Comparison of ENCODE assay signal across 19 cellular contexts in the genomic region with DNA sequence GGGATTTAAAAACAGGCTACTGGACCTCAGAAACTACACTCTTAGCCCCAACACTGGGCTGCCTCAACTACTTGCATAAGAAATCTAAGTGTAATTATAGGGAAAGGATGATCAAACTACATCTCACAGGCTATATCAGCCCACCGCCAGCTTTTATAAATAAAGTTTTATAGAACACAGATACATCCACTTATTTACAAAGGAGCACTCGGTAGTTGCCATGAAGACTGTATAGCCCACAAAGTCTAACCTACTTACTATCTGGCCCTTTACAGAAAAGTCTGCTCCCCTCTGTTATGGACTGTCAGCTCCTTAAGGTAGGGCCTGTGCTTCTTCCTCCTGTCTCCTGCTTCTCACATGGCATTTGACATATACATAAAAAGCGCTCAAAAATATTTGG. TPM values are rescaled to one million over a fixed set of nuclear protein-coding genes. Genes with fewer than 3 reads are reported as not detected.
DNase-seq lines count a peak whose midpoint lies in the region; ATAC-seq, FAIRE-seq and TF ChIP-seq lines count a peak whose summit lies in the region.
"Had no signal": no experiment of that assay in that cellular context is flagged by ENCODE, and none has a peak within 500 bp of the region (broad histone marks: within the 10 kb centered on the region; RNA-seq: fewer than 3 reads in every experiment).

No MANE protein-coding gene starts in this region.

- no peak for TF ChIP-seq EP300 in K562 (IDR thresholded peaks at IDR 0.05; ENCODE audit: low read length)

- H3K9me2 ChIP-seq in DOHH2 (replicated peaks; ENCODE audit: control insufficient read depth, low read length) (no peaks in the 10 kb centered on the region), OCI-LY7 (ENCODE audit: insufficient read depth, low read length) (no peaks in the 10 kb centered on the region)

- no peaks in the 10 kb centered on the region for H3K27me3 ChIP-seq in DOHH2 (ENCODE audit: control insufficient read depth, low read length)
- H3K27me3 ChIP-seq in K562 (ENCODE audit: control insufficient read depth in 2 of 2, insufficient read depth in 2 of 2, low read length in 2 of 2): peaks cover 0 to 19% of the 10 kb centered on the region in 2 experiments; a peak in 3 of 5 replicates
- H3K27me3 ChIP-seq: BLaER1 treated with 17β-estradiol and CSF1 and Interleukin-3, amounts not matched to agents 10 nM and 100 nM; SJCRH30 had no signal

- no peaks in the 10 kb centered on the region for H3K27me3 Mint-ChIP-seq in stimulated activated memory B cell treated with anti-CD40 and anti-IgM and Interleukin-4, amounts not matched to agents 10 μg/mL and 1 μg/mL and 100 μg/mL, for 72 hours

- H3K4me1 Mint-ChIP-seq in stimulated activated memory B cell treated with anti-CD40 and anti-IgM and Interleukin-4, amounts not matched to agents 10 μg/mL and 1 μg/mL and 100 μg/mL, for 72 hours: peaks cover 99% of the 10 kb centered on the region

- H3K4me1 ChIP-seq in DOHH2 (ENCODE audit: control insufficient read depth, low read length) (peaks cover 100% of the 10 kb centered on the region), OCI-LY7 (ENCODE audit: insufficient read depth, low read length, poor library complexity, severe bottlenecking) (peaks cover 100% of the 10 kb centered on the region), K562 (replicated peaks in 1 of 2; ENCODE audit: control insufficient read depth in 2 of 2, insufficient read depth in 2 of 2, low read length in 2 of 2) (no peaks in the 10 kb centered on the region)

- no peak for FAIRE-seq in K562 (lab: Jason Lieb, UNC)
- FAIRE-seq: D721Med, HTR-8/SVneo had no signal

- in situ Hi-C loops in K562 (cut with MboI): no loop called here

- ATAC-seq in K562 (no peak), HG03432 (IDR thresholded peaks at IDR 0.05; ENCODE audit: unreplicated experiment) (no peak)
- ATAC-seq in stimulated activated memory B cell treated with anti-CD40 and anti-IgM and Interleukin-4, amounts not matched to agents 10 μg/mL and 1 μg/mL and 100 μg/mL, for 72 hours: no peak
- no peak for ATAC-seq in stimulated activated naive CD8-positive, alpha-beta T cell treated with anti-CD3 and anti-CD28 coated beads, Interleukin-15, Interleukin-2, amounts not matched to agents 100 U/mL and 50 U/mL, for 24 hours
- ATAC-seq: CD8-positive, alpha-beta T cell had no signal

- no peaks in the 10 kb centered on the region for H3K9me3 Mint-ChIP-seq in stimulated activated memory B cell treated with anti-CD40 and anti-IgM and Interleukin-4, amounts not matched to agents 10 μg/mL and 1 μg/mL and 100 μg/mL, for 72 hours
- H3K9me3 Mint-ChIP-seq: CD8-positive, alpha-beta T cell; HFFc6 had no signal

- DNase-seq in OCI-LY7 (ENCODE audit: low spot score) (peak; percentile 51), K562 (ENCODE audit: extremely low read depth in 1 of 4, low spot score in 3 of 4) (no peak), foreskin fibroblast (no peak)
- DNase-seq in stimulated activated naive CD8-positive, alpha-beta T cell treated with anti-CD3 and anti-CD28 coated beads, Interleukin-15, Interleukin-2, amounts not matched to agents 100 U/mL and 50 U/mL, for 24 hours: no peak
- DNase-seq: CD8-positive, alpha-beta T cell; H7; HFFc6; NCI-H1105; NCI-H1694; NCI-H2081 treated with DMSO at 0.1 percent for 48 hours; NCI-H446 treated with DMSO at 0.1 percent for 48 hours; SJCRH30 had no signal

- no peak overlapping the region for H2AFZ ChIP-seq in OCI-LY7 (ENCODE audit: low read length)
- H2AFZ ChIP-seq in K562 (ENCODE audit: low read depth, low read length): no peak overlapping the region

- BruUV-seq in OCI-LY7 (replicated peaks; lab: Mats Ljungman, UMichigan) (no TSS peak), K562 (replicated peaks; lab: Mats Ljungman, UMichigan) (no TSS peak)

- H3K9ac ChIP-seq in K562 (ENCODE audit: insufficient read depth in 1 of 2, low read depth in 2 of 2, low read length in 2 of 2): no peak overlapping the region
- H3K9ac ChIP-seq: BLaER1 treated with 17β-estradiol and CSF1 and Interleukin-3, amounts not matched to agents 10 nM and 100 nM had no signal

- POLR2A ChIA-PET in OCI-LY7 (lab: Charles Lee) (interaction anchor here (0.6 to 6.7 kb wide), 19 partner anchors 10 to 440 kb away, joined by 3 to 76 read pairs (median 10); a partner anchor contains a TSS), K562 (lab: Yijun Ruan, JAX) (no interaction called here)

- H3K4me3 Mint-ChIP-seq in stimulated activated memory B cell treated with anti-CD40 and anti-IgM and Interleukin-4, amounts not matched to agents 10 μg/mL and 1 μg/mL and 100 μg/mL, for 72 hours: peak overlapping the region; percentile 74
- H3K4me3 Mint-ChIP-seq: CD8-positive, alpha-beta T cell; HFFc6 had no signal

- CTCF ChIA-PET in OCI-LY7 (lab: Charles Lee; ENCODE audit: unreplicated experiment): interaction anchor here (1.4 kb wide), 1 partner anchor 21 kb away, joined by 3 read pairs; no protein-coding TSS in a partner anchor
- CTCF ChIA-PET in K562 (lab: Yijun Ruan, JAX; ENCODE audit: low intra/inter-chr PET ratio): no interaction called here

- H3K27ac Mint-ChIP-seq in stimulated activated memory B cell treated with anti-CD40 and anti-IgM and Interleukin-4, amounts not matched to agents 10 μg/mL and 1 μg/mL and 100 μg/mL, for 72 hours: peak overlapping the region; percentile 87
- H3K27ac Mint-ChIP-seq: CD8-positive, alpha-beta T cell; HFFc6 had no signal

- H3F3A ChIP-seq in DOHH2 (ENCODE audit: control insufficient read depth, insufficient read depth): peaks cover 43% of the 10 kb centered on the region

- H3K4me2 ChIP-seq in DOHH2 (ENCODE audit: low read length) (peak overlapping the region; percentile 99), OCI-LY7 (ENCODE audit: low read length) (peak overlapping the region; percentile 98), K562 (ENCODE audit: insufficient read depth, low read length) (no peak overlapping the region)

- H4K20me1 ChIP-seq in DOHH2 (ENCODE audit: control insufficient read depth, insufficient read depth, low read depth, low read length) (no peaks in the 10 kb centered on the region), OCI-LY7 (ENCODE audit: insufficient read depth, low read length) (no peaks in the 10 kb centered on the region), K562 (replicated peaks; ENCODE audit: control insufficient read depth, insufficient read depth, low read length) (no peaks in the 10 kb centered on the region)
- H4K20me1 ChIP-seq: BLaER1 treated with 17β-estradiol and CSF1 and Interleukin-3, amounts not matched to agents 10 nM and 100 nM had no signal

- WGBS in K562 (ENCODE audit: insufficient coverage, low coverage, missing lambda C conversion rate): 0% methylated on average over 3 of the region's 3 CpGs

- peaks cover 50% of the 10 kb centered on the region for H3K36me3 ChIP-seq in DOHH2 (ENCODE audit: control insufficient read depth, low read length)
- peaks cover 41% of the 10 kb centered on the region for H3K36me3 ChIP-seq in OCI-LY7 (ENCODE audit: insufficient read depth, low read length)
- H3K36me3 ChIP-seq in K562 (ENCODE audit: control insufficient read depth, insufficient read depth, low read length): no peaks in the 10 kb centered on the region
- H3K36me3 ChIP-seq: BLaER1 treated with 17β-estradiol and CSF1 and Interleukin-3, amounts not matched to agents 10 nM and 100 nM; SJCRH30 had no signal

- H3K27ac ChIP-seq in DOHH2 (ENCODE audit: low read depth, low read length) (peak overlapping the region; percentile 89), OCI-LY7 (ENCODE audit: low read depth, low read length, poor library complexity, severe bottlenecking) (peak overlapping the region; percentile 88), K562 (ENCODE audit: extremely low read depth, low read depth, low read length) (no peak overlapping the region)
- H3K27ac ChIP-seq: BLaER1 treated with 17β-estradiol and CSF1 and Interleukin-3, amounts not matched to agents 10 nM and 100 nM; SJCRH30 had no signal

- peak overlapping the region; percentile 89 for H3K4me3 ChIP-seq in DOHH2 (ENCODE audit: low read length)
- H3K4me3 ChIP-seq in OCI-LY7 (ENCODE audit: low read depth, low read length, poor library complexity, severe bottlenecking): peak overlapping the region; percentile 91
- no peak overlapping the region for H3K4me3 ChIP-seq in K562
- no peak overlapping the region for H3K4me3 ChIP-seq in foreskin fibroblast (ENCODE audit: low read depth in 1 of 2, low read length in 2 of 2)
- H3K4me3 ChIP-seq: BLaER1 treated with 17β-estradiol and CSF1 and Interleukin-3, amounts not matched to agents 10 nM and 100 nM; SJCRH30 had no signal

- no peak for TF ChIP-seq POLR2A in K562 (conservative IDR thresholded peaks at IDR 0.05)

- TF ChIP-seq CTCF in DOHH2 (IDR thresholded peaks at IDR 0.05; ENCODE audit: low read depth, low read length, poor library complexity, severe bottlenecking) (no peak), OCI-LY7 (conservative IDR thresholded peaks at IDR 0.05; ENCODE audit: low read length) (no peak), K562 (IDR thresholded peaks at IDR 0.05 in 2 of 3, conservative IDR thresholded peaks at IDR 0.05 in 1 of 3; ENCODE audit: insufficient read depth in 2 of 3, low read depth in 1 of 3, low read length in 3 of 3) (no peak), foreskin fibroblast (IDR thresholded peaks at IDR 0.05; ENCODE audit: low read depth, low read length) (no peak)

- H3K36me3 Mint-ChIP-seq in stimulated activated memory B cell treated with anti-CD40 and anti-IgM and Interleukin-4, amounts not matched to agents 10 μg/mL and 1 μg/mL and 100 μg/mL, for 72 hours: peaks cover 42% of the 10 kb centered on the region
- H3K36me3 Mint-ChIP-seq: CD8-positive, alpha-beta T cell had no signal

- H3K9me3 ChIP-seq in DOHH2 (ENCODE audit: control insufficient read depth, insufficient read depth, low read length) (no peaks in the 10 kb centered on the region), OCI-LY7 (ENCODE audit: low read length) (peaks cover 7% of the 10 kb centered on the region; the same call in 1 of the 2 replicates), K562 (replicated peaks; ENCODE audit: control insufficient read depth, insufficient read depth, low read depth, low read length) (no peaks in the 10 kb centered on the region)
- H3K9me3 ChIP-seq: BLaER1 treated with 17β-estradiol and CSF1 and Interleukin-3, amounts not matched to agents 10 nM and 100 nM; SJCRH30 had no signal

- TF ChIP-seq RAD21 in K562 (CRISPR knock-in tag; conservative IDR thresholded peaks at IDR 0.05 in 1 of 2, IDR thresholded peaks at IDR 0.05 in 1 of 2): no peak

- intact Hi-C loops in OCI-LY7 (cut with micrococcal nuclease; ENCODE audit: unreplicated experiment): no loop called here
- intact Hi-C loops in K562 (cut with micrococcal nuclease): no loop called here

- H3K79me2 ChIP-seq in DOHH2 (ENCODE audit: control insufficient read depth, low read length): peaks cover 95% of the 10 kb centered on the region
- peaks cover 100% of the 10 kb centered on the region for H3K79me2 ChIP-seq in OCI-LY7 (ENCODE audit: insufficient read depth, low read depth, low read length)
- H3K79me2 ChIP-seq in K562 (ENCODE audit: control insufficient read depth, insufficient read depth, low read length): no peaks in the 10 kb centered on the region

- H3K9me1 ChIP-seq in K562 (ENCODE audit: control insufficient read depth, insufficient read depth, low read length): no peaks in the 10 kb centered on the region

RNA-seq across cellular contexts. Expression of a gene that starts 9.5 kb away (rescaled TPM):
- 58.4 and 65.7 TPM in 2 replicates for total RNA-seq in OCI-LY7 (2014; rRNA removed; shearing (Covaris generic))
- total RNA-seq in OCI-LY7 (2022) (157 and 170 TPM in 2 replicates), K562 (2014; rRNA removed) (0.12 TPM in 1 of 2 replicates, not detected in the other), K562 (2014; rRNA removed; fragmentation: Illumina TruSeq; extraction: Trizol) (0.04 TPM in 1 of 2 replicates, not detected in the other), K562 (2015; rRNA removed; fragmentation: Illumina TruSeq; extraction: Trizol) (not detected in 2 replicates), K562 (2021) (0.18 and 0.56 TPM in 2 replicates)
- 0.07 TPM in 1 of 2 replicates, not detected in the other for total RNA-seq in K562 (2011; cell fraction: chromatin; rRNA removed; ENCODE audit: low replicate concordance)
- total RNA-seq in K562 (2011; cell fraction: nucleolus; rRNA removed): not detected in 2 replicates
- total RNA-seq in K562 (2011; cell fraction: nucleoplasm; rRNA removed): 1.2 TPM in 1 of 2 replicates, not detected in the other
- polyA plus RNA-seq in K562 (2011; rRNA removed) (0.14 TPM in 1 of 2 replicates, not detected in the other), K562 (2014; fragmentation: Illumina TruSeq; extraction: Trizol) (0.19 TPM in 1 of 2 replicates, not detected in the other), K562 (2014; fragmentation: Nextera tagmentation; extraction: Ambion mirVana) (under 1 TPM; 0.07 to 0.15 TPM), K562 (2014; rRNA removed) (0.03 and 0.18 TPM in 2 replicates)
- 0.07 TPM in 1 of 2 replicates, not detected in the other for polyA plus RNA-seq in K562 (2011; cell fraction: cytosol; rRNA removed)
- polyA plus RNA-seq in K562 (2011; cell fraction: nucleus; rRNA removed): 0.24 TPM in 1 of 2 replicates, not detected in the other
- polyA plus RNA-seq in K562 (2012): 0.23 and 0.60 TPM in 2 replicates
- not detected in 2 replicates for polyA minus RNA-seq in K562 (2011; rRNA and poly(A)+ RNA removed)
- polyA minus RNA-seq in K562 (2011; cell fraction: cytosol; rRNA and poly(A)+ RNA removed): 0.29 TPM in 1 of 2 replicates, not detected in the other
- polyA minus RNA-seq in K562 (2011; cell fraction: nucleus; rRNA and poly(A)+ RNA removed): 0.13 TPM in 1 of 2 replicates, not detected in the other

RNA-seq across cellular contexts. Expression of a gene that starts 9.9 kb away (rescaled TPM):
- total RNA-seq in OCI-LY7 (2014; rRNA removed; shearing (Covaris generic)): 13.8 and 20.3 TPM in 2 replicates
- total RNA-seq in OCI-LY7 (2022) (22.2 and 24.2 TPM in 2 replicates), K562 (2014; rRNA removed) (not detected in 2 replicates), K562 (2014; rRNA removed; fragmentation: Illumina TruSeq; extraction: Trizol) (not detected in 2 replicates), K562 (2015; rRNA removed; fragmentation: Illumina TruSeq; extraction: Trizol) (not detected in 2 replicates), K562 (2021) (not detected in 2 replicates)
- not detected in 2 replicates for total RNA-seq in K562 (2011; cell fraction: chromatin; rRNA removed; ENCODE audit: low replicate concordance)
- not detected in 2 replicates for total RNA-seq in K562 (2011; cell fraction: nucleolus; rRNA removed)
- total RNA-seq in K562 (2011; cell fraction: nucleoplasm; rRNA removed): not detected in 2 replicates
- polyA plus RNA-seq in K562 (2011; rRNA removed) (not detected in 2 replicates), K562 (2014; fragmentation: Illumina TruSeq; extraction: Trizol) (not detected in 2 replicates), K562 (2014; fragmentation: Nextera tagmentation; extraction: Ambion mirVana) (not detected), K562 (2014; rRNA removed) (not detected in 2 replicates)
- polyA plus RNA-seq in K562 (2011; cell fraction: cytosol; rRNA removed): not detected in 2 replicates
- not detected in 2 replicates for polyA plus RNA-seq in K562 (2011; cell fraction: nucleus; rRNA removed)
- polyA plus RNA-seq in K562 (2012): not detected in 2 replicates
- not detected in 2 replicates for polyA minus RNA-seq in K562 (2011; rRNA and poly(A)+ RNA removed)
- polyA minus RNA-seq in K562 (2011; cell fraction: cytosol; rRNA and poly(A)+ RNA removed): not detected in 2 replicates
- not detected in 2 replicates for polyA minus RNA-seq in K562 (2011; cell fraction: nucleus; rRNA and poly(A)+ RNA removed)
- total RNA-seq: A673; CD8-positive, alpha-beta T cell had no signal

Comparison
In these comparisons a context has a peak if more than half of its experiments do, and no peak if none do; other contexts are left out.
1. H3K4me3 ChIP-seq: peak in DOHH2 (single experiment) and OCI-LY7 (single experiment); none in K562 (single experiment) and foreskin fibroblast (0 of 2).
2. RNA of a gene that starts 9.5 kb away (total RNA-seq): 58.4 to 170 TPM in OCI-LY7; 0.04 to 1.2 TPM in K562; every median in the first group is over 10 times any median in the second.
3. RNA of a gene that starts 9.9 kb away (total RNA-seq): 13.8 to 24.2 TPM in OCI-LY7; not detected in K562; every median in the first group is over 10 times any median in the second.